1 cellular context compared by ENCODE assay signal in the genomic region with DNA sequence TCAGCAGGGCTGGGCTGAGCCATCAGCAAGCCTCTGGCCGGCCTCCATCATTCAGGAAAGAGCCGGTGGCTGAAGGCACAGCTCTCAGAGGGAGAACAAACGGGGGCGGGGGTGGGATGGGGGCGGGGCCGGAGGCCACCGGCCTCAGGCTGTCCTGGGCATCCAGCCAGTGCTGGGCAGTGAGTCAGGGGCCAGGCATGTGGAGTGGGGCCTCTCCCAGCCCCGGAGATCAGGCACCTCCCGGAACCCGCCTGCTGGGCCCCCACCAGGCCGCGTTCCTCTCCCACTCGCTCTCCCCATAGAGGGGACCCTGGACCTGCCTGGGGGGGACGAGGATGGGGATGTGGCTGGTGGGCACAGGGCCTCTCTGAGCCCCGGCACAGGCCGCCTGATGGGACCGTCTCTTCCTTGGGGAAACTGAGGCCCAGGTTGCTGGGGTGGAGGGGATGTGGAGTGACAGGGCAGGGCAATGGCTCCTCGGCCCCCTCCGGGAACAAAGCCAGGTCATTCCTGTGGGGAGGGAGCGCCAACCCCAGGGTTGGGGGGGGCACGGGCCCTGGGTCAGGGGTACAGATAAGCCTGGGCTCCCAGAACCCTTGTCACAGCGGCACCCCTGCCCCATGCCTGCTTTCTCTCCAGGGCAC.
TF ChIP-seq lines count a peak whose summit lies in the region.

No MANE protein-coding gene starts in this region.

TF ChIP-seq in A549, 52 proteins besides CTCF, POLR2A, EP300 and RAD21 (continued from another document):
- TF ChIP-seq, protein P1, sequence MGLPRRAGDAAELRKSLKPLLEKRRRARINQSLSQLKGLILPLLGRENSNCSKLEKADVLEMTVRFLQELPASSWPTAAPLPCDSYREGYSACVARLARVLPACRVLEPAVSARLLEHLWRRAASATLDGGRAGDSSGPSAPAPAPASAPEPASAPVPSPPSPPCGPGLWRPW (IDR thresholded peaks at IDR 0.05): no peak
- TF ChIP-seq JUNB (IDR thresholded peaks at IDR 0.05) (peak; percentile 48; the same call in 1 of the 2 replicates), NPAS2 (CRISPR knock-in tag; IDR thresholded peaks at IDR 0.05; ENCODE audit: borderline replicate concordance) (no peak), ZC3H11A (IDR thresholded peaks at IDR 0.05) (no peak), RARB (CRISPR knock-in tag; IDR thresholded peaks at IDR 0.05) (no peak), TP53 (CRISPR knock-in tag; IDR thresholded peaks at IDR 0.05) (peak; percentile 73; the same call in 1 of the 2 replicates), ZNF302 (CRISPR knock-in tag; IDR thresholded peaks at IDR 0.05) (0 out of 2 replicates have a peak, but pooled peaks have one; percentile 29), TFCP2L1 (CRISPR knock-in tag; IDR thresholded peaks at IDR 0.05) (no peak; the same call in 1 of the 2 replicates), EHF (CRISPR knock-in tag; IDR thresholded peaks at IDR 0.05) (peak; percentile 62; the same call in 1 of the 2 replicates), RFX5 (IDR thresholded peaks at IDR 0.05) (no peak), HOXB5 (CRISPR knock-in tag; IDR thresholded peaks at IDR 0.05) (peak; percentile 71), KDM5A (IDR thresholded peaks at IDR 0.05) (no peak), FOSL2 (IDR thresholded peaks at IDR 0.05) (peak; percentile 70), FOSL2 (CRISPR knock-in tag; IDR thresholded peaks at IDR 0.05) (peak; percentile 85), HEYL (CRISPR knock-in tag; IDR thresholded peaks at IDR 0.05) (peak; percentile 60; the same call in 1 of the 2 replicates), GATA3 (IDR thresholded peaks at IDR 0.05; ENCODE audit: borderline replicate concordance) (peak; percentile 47; the same call in 1 of the 2 replicates), KDM1A (IDR thresholded peaks at IDR 0.05; ENCODE audit: low read depth) (no peak), HOXB13 (CRISPR knock-in tag; IDR thresholded peaks at IDR 0.05; ENCODE audit: low read depth) (peak; percentile 84; the same call in 1 of the 2 replicates), ZSCAN20 (CRISPR knock-in tag; IDR thresholded peaks at IDR 0.05) (peak; percentile 51; the same call in 1 of the 2 replicates), SMC3 (IDR thresholded peaks at IDR 0.05) (no peak; the same call in 2 of the 3 replicates), JUN (IDR thresholded peaks at IDR 0.05) (peak in 1 of 2 experiments; percentile 82; a peak in 3 of 5 replicates), CEBPB (IDR thresholded peaks at IDR 0.05) (no peak), ZFP36 (IDR thresholded peaks at IDR 0.05; ENCODE audit: borderline replicate concordance, partially characterized antibody) (no peak), ESRRA (IDR thresholded peaks at IDR 0.05; ENCODE audit: borderline replicate concordance, low read length) (no peak), SREBF2 (IDR thresholded peaks at IDR 0.05) (no peak), CBX8 (IDR thresholded peaks at IDR 0.05) (no peak), CBX2 (IDR thresholded peaks at IDR 0.05; ENCODE audit: borderline replicate concordance, low read depth) (no peak)
- TF ChIP-seq, protein P2, sequence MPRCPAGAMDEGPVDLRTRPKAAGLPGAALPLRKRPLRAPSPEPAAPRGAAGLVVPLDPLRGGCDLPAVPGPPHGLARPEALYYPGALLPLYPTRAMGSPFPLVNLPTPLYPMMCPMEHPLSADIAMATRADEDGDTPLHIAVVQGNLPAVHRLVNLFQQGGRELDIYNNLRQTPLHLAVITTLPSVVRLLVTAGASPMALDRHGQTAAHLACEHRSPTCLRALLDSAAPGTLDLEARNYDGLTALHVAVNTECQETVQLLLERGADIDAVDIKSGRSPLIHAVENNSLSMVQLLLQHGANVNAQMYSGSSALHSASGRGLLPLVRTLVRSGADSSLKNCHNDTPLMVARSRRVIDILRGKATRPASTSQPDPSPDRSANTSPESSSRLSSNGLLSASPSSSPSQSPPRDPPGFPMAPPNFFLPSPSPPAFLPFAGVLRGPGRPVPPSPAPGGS (IDR thresholded peaks at IDR 0.05): no peak
- TF ChIP-seq, protein P3, sequence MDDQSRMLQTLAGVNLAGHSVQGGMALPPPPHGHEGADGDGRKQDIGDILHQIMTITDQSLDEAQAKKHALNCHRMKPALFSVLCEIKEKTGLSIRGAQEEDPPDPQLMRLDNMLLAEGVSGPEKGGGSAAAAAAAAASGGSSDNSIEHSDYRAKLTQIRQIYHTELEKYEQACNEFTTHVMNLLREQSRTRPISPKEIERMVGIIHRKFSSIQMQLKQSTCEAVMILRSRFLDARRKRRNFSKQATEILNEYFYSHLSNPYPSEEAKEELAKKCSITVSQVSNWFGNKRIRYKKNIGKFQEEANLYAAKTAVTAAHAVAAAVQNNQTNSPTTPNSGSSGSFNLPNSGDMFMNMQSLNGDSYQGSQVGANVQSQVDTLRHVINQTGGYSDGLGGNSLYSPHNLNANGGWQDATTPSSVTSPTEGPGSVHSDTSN (IDR thresholded peaks at IDR 0.05): no peak
- TF ChIP-seq, protein P4, sequence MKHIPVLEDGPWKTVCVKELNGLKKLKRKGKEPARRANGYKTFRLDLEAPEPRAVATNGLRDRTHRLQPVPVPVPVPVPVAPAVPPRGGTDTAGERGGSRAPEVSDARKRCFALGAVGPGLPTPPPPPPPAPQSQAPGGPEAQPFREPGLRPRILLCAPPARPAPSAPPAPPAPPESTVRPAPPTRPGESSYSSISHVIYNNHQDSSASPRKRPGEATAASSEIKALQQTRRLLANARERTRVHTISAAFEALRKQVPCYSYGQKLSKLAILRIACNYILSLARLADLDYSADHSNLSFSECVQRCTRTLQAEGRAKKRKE (CRISPR knock-in tag; IDR thresholded peaks at IDR 0.05; ENCODE audit: low read depth): no peak
- TF ChIP-seq, protein P5, sequence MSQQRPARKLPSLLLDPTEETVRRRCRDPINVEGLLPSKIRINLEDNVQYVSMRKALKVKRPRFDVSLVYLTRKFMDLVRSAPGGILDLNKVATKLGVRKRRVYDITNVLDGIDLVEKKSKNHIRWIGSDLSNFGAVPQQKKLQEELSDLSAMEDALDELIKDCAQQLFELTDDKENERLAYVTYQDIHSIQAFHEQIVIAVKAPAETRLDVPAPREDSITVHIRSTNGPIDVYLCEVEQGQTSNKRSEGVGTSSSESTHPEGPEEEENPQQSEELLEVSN (IDR thresholded peaks at IDR 0.05; ENCODE audit: borderline replicate concordance, low read depth): 0 out of 2 replicates have a peak, but pooled peaks have one; percentile 19
